ENCODE assay signal across 12 cellular contexts in the genomic region with DNA sequence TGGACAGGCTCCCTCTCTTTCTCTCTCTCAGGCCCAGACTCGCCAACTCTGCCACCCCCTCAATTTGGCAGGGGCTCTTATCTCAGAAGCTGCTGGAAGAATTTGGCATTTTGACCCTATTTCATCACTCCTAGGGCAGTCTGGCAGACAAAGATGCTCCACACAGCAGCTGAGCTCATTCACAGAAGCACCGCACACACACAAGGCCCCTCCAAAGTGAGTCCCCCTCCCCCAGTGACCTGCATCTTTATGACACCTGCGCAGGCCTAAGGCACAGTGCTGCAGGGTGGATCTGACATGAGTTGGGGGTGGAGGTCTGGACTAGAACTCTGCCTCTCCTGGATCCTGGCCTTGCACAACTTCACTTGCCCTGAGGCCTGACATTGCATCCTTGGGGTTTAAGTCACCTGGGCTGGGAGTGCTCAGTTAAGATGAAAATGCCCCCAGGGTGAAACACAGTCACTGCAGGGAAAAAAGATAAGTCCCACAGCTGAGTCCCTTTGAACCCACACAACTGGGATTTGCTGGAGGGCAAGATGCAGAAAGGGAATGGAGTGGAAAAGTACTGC. TPM values are rescaled to one million over a fixed set of nuclear protein-coding genes. Genes with fewer than 3 reads are reported as not detected.
DNase-seq lines count a peak whose midpoint lies in the region; ATAC-seq and TF ChIP-seq lines count a peak whose summit lies in the region.
"Had no signal": no experiment of that assay in that cellular context is flagged by ENCODE, and none has a peak within 500 bp of the region (broad histone marks: within the 10 kb centered on the region; RNA-seq: fewer than 3 reads in every experiment).

No MANE protein-coding gene starts in this region.

- H3K4me1 ChIP-seq in breast epithelium (peaks cover 0 to 4% of the 10 kb centered on the region in 2 donors), neuronal stem cell (ENCODE audit: control insufficient read depth in 2 of 2, insufficient read depth in 1 of 2, low read depth in 1 of 2, low read length in 2 of 2) (peaks cover 2 to 8% of the 10 kb centered on the region in 2 donors)

- no peak overlapping the region for H3K4me2 ChIP-seq in neuronal stem cell (ENCODE audit: insufficient read depth, low read length, poor library complexity, severe bottlenecking)

- H3K4ac ChIP-seq in neuronal stem cell (ENCODE audit: low read length): no peak overlapping the region

- no peak for TF ChIP-seq POLR2A in breast epithelium (IDR thresholded peaks at IDR 0.05)

- DNase-seq in EH (ENCODE audit: low read depth) (peak; percentile 52), M059J (ENCODE audit: low read depth) (peak; percentile 94), breast epithelium (ENCODE audit: low spot score in 2 of 2) (peak in 1 of 2 donors; percentile 36), neuronal stem cell (ENCODE audit: low spot score) (no peak)
- no peak for DNase-seq in stimulated activated CD4-positive, alpha-beta T cell treated with anti-CD3 and anti-CD28 coated beads, Interleukin-2, amount 100 ng/mL, for 24 hours
- DNase-seq: activated T-cell treated with anti-CD3 and anti-CD28 coated beads for 4 hours; CD8-positive, alpha-beta T cell; H7; NCI-H1930 had no signal

- no peak overlapping the region for H3K18ac ChIP-seq in neuronal stem cell (ENCODE audit: low read length)

- no peak overlapping the region for H3K9ac ChIP-seq in neuronal stem cell (ENCODE audit: low read depth, low read length, poor library complexity)

- H2BK120ac ChIP-seq in neuronal stem cell (ENCODE audit: low read depth, low read length): no peak overlapping the region

- H3K27ac ChIP-seq in breast epithelium: peak overlapping the region; percentile 56 to 68
- no peak overlapping the region for H3K27ac ChIP-seq in neuronal stem cell (replicated peaks; ENCODE audit: low read length)

- H2BK5ac ChIP-seq in neuronal stem cell (ENCODE audit: low read length): peak overlapping the region; percentile 69

- H2AK5ac ChIP-seq in neuronal stem cell (ENCODE audit: low read depth, low read length): no peak overlapping the region

- TF ChIP-seq CTCF in breast epithelium (IDR thresholded peaks at IDR 0.05): no peak

- no peak overlapping the region for H2BK12ac ChIP-seq in neuronal stem cell (ENCODE audit: low read length)

- no peak overlapping the region for H2AFZ ChIP-seq in neuronal stem cell (ENCODE audit: low read length)

- peak overlapping the region; percentile 12 for H2BK15ac ChIP-seq in neuronal stem cell (ENCODE audit: low read length)

- no peak overlapping the region for H3K23ac ChIP-seq in neuronal stem cell (ENCODE audit: low read depth, low read length, poor library complexity)

- no peak for ATAC-seq in HG03342 (IDR thresholded peaks at IDR 0.05; ENCODE audit: unreplicated experiment)
- ATAC-seq in GM19395 (IDR thresholded peaks at IDR 0.05; ENCODE audit: unreplicated experiment): no peak
- ATAC-seq in GM21515 (IDR thresholded peaks at IDR 0.05; ENCODE audit: unreplicated experiment): no peak
- ATAC-seq: CD8-positive, alpha-beta T cell had no signal

- WGBS in neuronal stem cell (ENCODE audit: extremely low coverage in 2 of 2, insufficient read length in 2 of 2, insufficient replicate concordance in 1 of 2), 2 donors: no CpG with 5 or more reads among the region's 3 CpGs

- H3K4me3 ChIP-seq in breast epithelium (no peak overlapping the region), neuronal stem cell (ENCODE audit: low read length in 2 of 2) (no peak overlapping the region)

- H3K36me3 ChIP-seq in breast epithelium: no peaks in the 10 kb centered on the region
- H3K36me3 ChIP-seq in neuronal stem cell (replicated peaks in 1 of 2; ENCODE audit: control insufficient read depth in 2 of 2, insufficient read depth in 2 of 2, low read length in 2 of 2): no peaks in the 10 kb centered on the region

- H3K27me3 ChIP-seq in breast epithelium: no peaks in the 10 kb centered on the region
- peaks cover 0 to 19% (median 0%) of the 10 kb centered on the region in 3 experiments for H3K27me3 ChIP-seq in neuronal stem cell (ENCODE audit: control insufficient read depth in 3 of 3, insufficient read depth in 3 of 3, low read depth in 1 of 3, low read length in 3 of 3)

- no peak overlapping the region for H4K8ac ChIP-seq in neuronal stem cell (ENCODE audit: low read depth, low read length)

- H3K79me1 ChIP-seq in neuronal stem cell (ENCODE audit: low read depth, low read length): no peaks in the 10 kb centered on the region

- no peaks in the 10 kb centered on the region for H3K9me3 ChIP-seq in breast epithelium
- no peaks in the 10 kb centered on the region for H3K9me3 ChIP-seq in neuronal stem cell (replicated peaks in 1 of 2; ENCODE audit: control insufficient read depth in 2 of 2, insufficient read depth in 1 of 2, low read depth in 1 of 2, low read length in 2 of 2)

- H4K91ac ChIP-seq in neuronal stem cell (ENCODE audit: low read depth, low read length, poor library complexity): no peak overlapping the region

- H3K14ac ChIP-seq in neuronal stem cell (ENCODE audit: low read length): no peak overlapping the region

- intact Hi-C loops in breast epithelium (cut with DNase I; ENCODE audit: low total_unique reads): no loop called here

RNA-seq across cellular contexts. Expression of gene DUSP5, which starts 41.1 kb away (rescaled TPM):
- total RNA-seq in M059J (2014; rRNA removed; shearing (Covaris generic)): 6.8 and 8.1 TPM in 2 replicates
- total RNA-seq in breast epithelium: 10 to 100 TPM in 2 of 3 donors, 1 to 10 TPM in 1; 3.8 to 35.4 (median 26.9) TPM
- 1.4 TPM for polyA plus RNA-seq in neuronal stem cell (2013, experiment 1 of 2)
- 1.6 TPM for polyA plus RNA-seq in neuronal stem cell (2013, experiment 2 of 2)

Comparison
In these comparisons a context has a peak if more than half of its experiments do, and no peak if none do; other contexts are left out.
1. DNase-seq: peak in EH (single experiment) and M059J (single experiment); none in neuronal stem cell (single experiment) and stimulated activated CD4-positive, alpha-beta T cell treated with anti-CD3 and anti-CD28 coated beads, Interleukin-2, amount 100 ng/mL, for 24 hours (0 of 2).